ENCODE assay signal across 9 cellular contexts in the genomic region with DNA sequence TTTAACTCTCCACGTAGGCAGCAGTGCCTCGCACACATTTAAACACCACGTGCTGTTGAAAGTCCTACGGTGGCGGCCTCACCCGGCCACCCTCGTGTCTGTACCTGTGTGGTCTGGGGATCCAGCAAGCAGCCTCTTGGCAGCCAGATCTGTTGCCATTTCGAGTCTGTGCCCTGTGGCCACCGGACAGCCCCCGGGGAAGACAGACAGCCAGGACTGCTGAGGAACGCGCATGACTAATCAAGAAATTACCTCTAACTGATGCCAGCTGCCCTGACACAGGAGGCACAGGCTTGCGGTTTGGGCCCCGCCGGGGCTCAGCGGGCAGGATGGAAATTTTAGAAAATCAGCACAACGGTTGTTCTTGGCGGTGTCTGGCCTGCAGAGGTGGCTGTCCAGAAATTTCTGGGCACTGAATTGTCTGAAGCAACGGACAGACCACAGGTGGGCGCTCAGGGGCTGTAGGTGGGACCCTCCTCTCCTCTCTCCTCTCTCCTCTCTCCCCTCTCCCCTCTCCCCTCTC. TPM values are rescaled to one million over a fixed set of nuclear protein-coding genes. Genes with fewer than 3 reads are reported as not detected.
A peak's percentile ranks its signal among the peaks of the same experiment; 100 is the strongest.
DNase-seq lines count a peak whose midpoint lies in the region; ATAC-seq, FAIRE-seq and TF ChIP-seq lines count a peak whose summit lies in the region.
"Had no signal": no experiment of that assay in that cellular context is flagged by ENCODE, and none has a peak within 500 bp of the region (broad histone marks: within the 10 kb centered on the region; RNA-seq: fewer than 3 reads in every experiment).

No MANE protein-coding gene starts in this region.

- CTCF ChIA-PET in GM10248 (lab: Yijun Ruan, JAX) (no interaction called here), H1 (lab: Charles Lee; ENCODE audit: partially characterized antibody) (no interaction called here)

- no peak overlapping the region for H2BK12ac ChIP-seq in H1 (ENCODE audit: low read depth, low read length)

- H3K4me3 ChIP-seq in MM.1S (ENCODE audit: low read length) (no peak overlapping the region), H1 (ENCODE audit: extremely low read depth in 1 of 4, insufficient read depth in 2 of 4, low read depth in 3 of 4, low read length in 4 of 4) (no peak overlapping the region), gastroesophageal sphincter (no peak overlapping the region)

- H2BK5ac ChIP-seq in H1 (ENCODE audit: low read depth, low read length): no peak overlapping the region

- H3K36me3 ChIP-seq in MM.1S (replicated peaks; ENCODE audit: insufficient read depth, low read length): peaks cover 7% of the 10 kb centered on the region
- no peaks in the 10 kb centered on the region for H3K36me3 ChIP-seq in H1 (ENCODE audit: control insufficient read depth in 2 of 4, insufficient read depth in 4 of 4, low read length in 3 of 4)
- no peaks in the 10 kb centered on the region for H3K36me3 ChIP-seq in gastroesophageal sphincter

- TF ChIP-seq RAD21 in H1 (IDR thresholded peaks at IDR 0.05 in 1 of 2, conservative IDR thresholded peaks at IDR 0.05 in 1 of 2; ENCODE audit: low read depth in 2 of 2, low read length in 2 of 2): no peak

- no peak overlapping the region for H2BK20ac ChIP-seq in H1 (ENCODE audit: low read length)

- peak overlapping the region; percentile 98 for H3K27ac ChIP-seq in MM.1S (ENCODE audit: low read length)
- H3K27ac ChIP-seq in H1 (ENCODE audit: low read depth, low read length): no peak overlapping the region
- H3K27ac ChIP-seq in gastroesophageal sphincter: no peak overlapping the region
- H3K27ac ChIP-seq: VCaP had no signal

- no peaks in the 10 kb centered on the region for H4K20me1 ChIP-seq in MM.1S (ENCODE audit: insufficient read depth, low read length)
- no peaks in the 10 kb centered on the region for H4K20me1 ChIP-seq in H1 (replicated peaks in 1 of 2; ENCODE audit: control insufficient read depth in 1 of 2, insufficient read depth in 2 of 2, low read length in 2 of 2)

- no peak for FAIRE-seq in H1 (lab: Jason Lieb, UNC)

- peaks cover 35% of the 10 kb centered on the region for H3K4me1 ChIP-seq in MM.1S (ENCODE audit: low read length)
- no peaks in the 10 kb centered on the region for H3K4me1 ChIP-seq in H1 (replicated peaks in 1 of 4; ENCODE audit: control insufficient read depth in 3 of 4, insufficient read depth in 4 of 4, low read length in 3 of 4)
- no peaks in the 10 kb centered on the region for H3K4me1 ChIP-seq in gastroesophageal sphincter

- no peak overlapping the region for H2AFZ ChIP-seq in MM.1S (ENCODE audit: low read length)
- H2AFZ ChIP-seq in H1 (ENCODE audit: low read length): no peak overlapping the region

- H3K56ac ChIP-seq in H1 (replicated peaks; ENCODE audit: insufficient read length, low read depth, low read length): no peak overlapping the region

- H3K14ac ChIP-seq in H1 (ENCODE audit: insufficient read length): no peak overlapping the region

- no peaks in the 10 kb centered on the region for H3K9me3 ChIP-seq in MM.1S (replicated peaks; ENCODE audit: insufficient read depth, low read length)
- no peaks in the 10 kb centered on the region for H3K9me3 ChIP-seq in H1 (ENCODE audit: insufficient read depth in 2 of 2, low read depth in 1 of 2, low read length in 1 of 2)
- no peaks in the 10 kb centered on the region for H3K9me3 ChIP-seq in gastroesophageal sphincter

- no peaks in the 10 kb centered on the region for H3K79me1 ChIP-seq in H1 (ENCODE audit: low read depth, low read length)

- peak overlapping the region; percentile 78 for H3K4ac ChIP-seq in H1 (replicated peaks; ENCODE audit: insufficient read length, low read depth, low read length)

- H2AK5ac ChIP-seq in H1 (ENCODE audit: low read depth, low read length): no peak overlapping the region

- H2BK120ac ChIP-seq in H1 (replicated peaks; ENCODE audit: low read depth, low read length): no peak overlapping the region

- no peak overlapping the region for H4K91ac ChIP-seq in H1 (replicated peaks; ENCODE audit: insufficient read length, low read length)

- TF ChIP-seq POLR2A in H1 (IDR thresholded peaks at IDR 0.05; ENCODE audit: control extremely low read depth in 1 of 2, low read depth in 2 of 2, low read length in 2 of 2): no peak
- no peak for TF ChIP-seq POLR2A in gastroesophageal sphincter (IDR thresholded peaks at IDR 0.05)

- no peak overlapping the region for H3K18ac ChIP-seq in H1 (ENCODE audit: extremely low read depth, low read length)

- H3K23ac ChIP-seq in H1 (ENCODE audit: insufficient read length): no peak overlapping the region

- no peak overlapping the region for H4K5ac ChIP-seq in H1 (ENCODE audit: insufficient read length, low read depth, low read length)

- TF ChIP-seq EP300 in H1 (IDR thresholded peaks at IDR 0.05; ENCODE audit: borderline replicate concordance in 1 of 2, low read depth in 2 of 2, low read length in 2 of 2): no peak
- TF ChIP-seq EP300 in gastroesophageal sphincter (IDR thresholded peaks at IDR 0.05): no peak

- peaks cover 12% of the 10 kb centered on the region; the same call in 1 of the 2 replicates for H3K23me2 ChIP-seq in H1 (ENCODE audit: low read depth, low read length)

- H3K79me2 ChIP-seq in MM.1S (ENCODE audit: low read length) (peaks cover 40% of the 10 kb centered on the region), H1 (ENCODE audit: control insufficient read depth in 1 of 2, insufficient read depth in 2 of 2, low read length in 2 of 2) (no peaks in the 10 kb centered on the region)

- H3K4me2 ChIP-seq in MM.1S (ENCODE audit: low read depth, low read length): peak overlapping the region; percentile 83; the same call in 1 of the 2 replicates
- no peak overlapping the region for H3K4me2 ChIP-seq in H1 (ENCODE audit: insufficient read depth in 1 of 2, low read depth in 2 of 2, low read length in 2 of 2)

- H3K9ac ChIP-seq in MM.1S (ENCODE audit: low read length) (peak overlapping the region; percentile 66), H1 (replicated peaks in 1 of 4; ENCODE audit: extremely low read depth in 1 of 4, low read depth in 3 of 4, low read length in 3 of 4) (no peak overlapping the region)

- DNase-seq in GM10248 (ENCODE audit: extremely low spot score): peak; percentile 56
- peak; percentile 90 for DNase-seq in MM.1S
- peak; percentile 76 for DNase-seq in activated CD4-positive, alpha-beta T cell treated with anti-CD3 and anti-CD28 coated beads, Interleukin-2, amount 50 U/mL, for 1 hour
- DNase-seq in H1 (ENCODE audit: low read depth in 1 of 2, low spot score in 2 of 2): peak in 1 of 2 experiments; percentile 32
- peak; percentile 66 to 73 for DNase-seq in stimulated activated CD4-positive, alpha-beta T cell treated with anti-CD3 and anti-CD28 coated beads, Interleukin-4, amount 100 ng/mL, for 48 hours (ENCODE audit: low read depth in 2 of 2)

- H4K8ac ChIP-seq in H1 (ENCODE audit: extremely low read depth, insufficient read depth, low read length): peak overlapping the region; percentile 79; the same call in 1 of the 2 replicates

- no peak overlapping the region for H2BK15ac ChIP-seq in H1 (ENCODE audit: low read length)

- TF ChIP-seq CTCF in GM10248 (IDR thresholded peaks at IDR 0.05; ENCODE audit: control extremely low read depth, extremely low read depth, low read depth, missing control alignments) (peak; percentile 51), MM.1S (IDR thresholded peaks at IDR 0.05; ENCODE audit: low read length) (peak; percentile 35), H1 (IDR thresholded peaks at IDR 0.05; ENCODE audit: control extremely low read depth in 1 of 3, insufficient read depth in 1 of 3, low read depth in 1 of 3, low read length in 3 of 3) (no peak), gastroesophageal sphincter (IDR thresholded peaks at IDR 0.05) (no peak)

- H3K27me3 ChIP-seq in MM.1S (replicated peaks; ENCODE audit: insufficient read depth, low read length): no peaks in the 10 kb centered on the region
- H3K27me3 ChIP-seq in H1 (replicated peaks in 1 of 4; ENCODE audit: control insufficient read depth in 3 of 4, extremely low read depth in 1 of 4, insufficient read depth in 3 of 4, low read length in 3 of 4): no peaks in the 10 kb centered on the region; a peak in 1 of 7 replicates
- peaks cover 76% of the 10 kb centered on the region for H3K27me3 ChIP-seq in gastroesophageal sphincter

- POLR2A ChIA-PET in GM10248 (lab: Yijun Ruan, JAX) (no interaction called here), H1 (lab: Charles Lee; ENCODE audit: partially characterized antibody) (no interaction called here)

- peaks cover 24% of the 10 kb centered on the region for H3F3A ChIP-seq in MM.1S (ENCODE audit: insufficient read depth, low read length)

- H3K9me2 ChIP-seq in MM.1S (replicated peaks; ENCODE audit: insufficient read depth, low read length): no peaks in the 10 kb centered on the region

- WGBS in H1 (ENCODE audit: extremely low coverage in 1 of 2, insufficient coverage in 1 of 2, insufficient read length in 1 of 2, insufficient replicate concordance in 2 of 2, low coverage in 1 of 2, low lambda C conversion rate in 2 of 2, missing lambda C conversion rate in 1 of 2), 2 experiments: 90% methylated on average over 19 of the region's 20 CpGs; no CpG with 5 or more reads in 1 of the 2 experiments
- WGBS in gastroesophageal sphincter (ENCODE audit: low coverage in 1 of 2), 2 donors: 63 to 64% methylated on average over 3 to 6 of the region's 20 CpGs

- ATAC-seq in GM21786 (IDR thresholded peaks at IDR 0.05; ENCODE audit: unreplicated experiment) (peak; percentile 53), gastroesophageal sphincter (no peak), HG02623 (IDR thresholded peaks at IDR 0.05; ENCODE audit: unreplicated experiment) (no peak)

TF ChIP-seq in H1, 55 proteins besides CTCF, POLR2A, EP300 and RAD21 (continues in another document):
- TF ChIP-seq SP4 (IDR thresholded peaks at IDR 0.05; ENCODE audit: low read length): no peak
- no peak for TF ChIP-seq SP1 (IDR thresholded peaks at IDR 0.05; ENCODE audit: low read depth, low read length)
- TF ChIP-seq SRF (IDR thresholded peaks at IDR 0.05; ENCODE audit: low read depth, low read length): no peak
- no peak for TF ChIP-seq YY1 (IDR thresholded peaks at IDR 0.05; ENCODE audit: low read depth, low read length)

RNA-seq across cellular contexts. Expression of a gene that starts 15.6 kb away (rescaled TPM):
- total RNA-seq in H1 (2021; fragmentation: NEBNext Ultra II Directional; extraction: Animal tissue kit (Norgen Biotek cat#: 25700)): 75.4 and 81.4 TPM in 2 replicates
- 75.6 and 130 TPM in 2 replicates for polyA plus RNA-seq in H1 (2011; rRNA removed)
- polyA plus RNA-seq in H1 (2011; cell fraction: cytosol; rRNA removed): 92.6 TPM
- polyA plus RNA-seq in H1 (2011; cell fraction: nucleus; rRNA removed): 104 TPM
- polyA plus RNA-seq in H1 (2012, experiment 1 of 2): 51.7 to 90.7 TPM (median 78.8 TPM) in 4 replicates
- 57.9 TPM for polyA plus RNA-seq in H1 (2012, experiment 2 of 2)
- polyA plus RNA-seq in H1 (2013, experiment 1 of 2): 41.0 TPM
- 39.2 TPM for polyA plus RNA-seq in H1 (2013, experiment 2 of 2)
- polyA minus RNA-seq in H1 (2011; rRNA and poly(A)+ RNA removed): 47.0 and 49.0 TPM in 2 replicates
- 52.1 TPM for polyA minus RNA-seq in H1 (2011; cell fraction: cytosol; rRNA and poly(A)+ RNA removed)
- 46.7 TPM for polyA minus RNA-seq in H1 (2011; cell fraction: nucleus; rRNA and poly(A)+ RNA removed)
- total RNA-seq in gastroesophageal sphincter: 10 to 100 TPM; 29.7 to 35.1 (median 32.5) TPM

Comparison
In these comparisons a context has a peak if more than half of its experiments do, and no peak if none do; other contexts are left out.
1. CTCF ChIP-seq: peak in GM10248 (single experiment) and MM.1S (single experiment); none in H1 (0 of 3) and gastroesophageal sphincter (0 of 4).